Comparison of ENCODE assay signal across 24 cellular contexts in genomic region chr9:13896047-13896446, GRCh38.
"Had no signal": no experiment of that assay in that cellular context is flagged by ENCODE, and none has a peak within 500 bp of the region (broad histone marks: within the 10 kb centered on the region; RNA-seq: fewer than 3 reads in every experiment).

No MANE protein-coding gene starts in this region.

- H2AFZ ChIP-seq: neural progenitor cell had no signal

- H3K9ac ChIP-seq: neural progenitor cell had no signal

- DNase-seq: activated CD4-positive, alpha-beta T cell treated with anti-CD3 and anti-CD28 coated beads for 36 hours; activated CD4-positive, alpha-beta T cell treated with anti-CD3 and anti-CD28 coated beads, Interleukin-2, amount 50 U/mL, for 4 hours; activated CD4-positive, CD25-positive, alpha-beta regulatory T cell; activated effector memory CD4-positive, alpha-beta T cell treated with anti-CD3 and anti-CD28 coated beads, Interleukin-2, amount 50 U/mL, for 16 hours; activated naive CD4-positive, alpha-beta T cell treated with anti-CD3 and anti-CD28 coated beads, Interleukin-2, amount 50 U/mL, for 16 hours; amniotic stem cell; brain microvascular endothelial cell; effector CD8-positive, alpha-beta T cell; erythroblast; foreskin melanocyte; islet precursor cell; left cardiac atrium; midbrain; naive thymus-derived CD4-positive, alpha-beta T cell; occipital lobe; right cardiac atrium; spleen; stimulated activated naive CD4-positive, alpha-beta T cell treated with Interleukin-2 at 50 U/mL for 16 hours; testis; uterus had no signal

- FAIRE-seq: astrocyte, colon, endometrium had no signal

- ATAC-seq: activated CD4-positive, alpha-beta T cell treated with anti-CD3 and anti-CD28 coated beads for 36 hours; left cardiac atrium; naive thymus-derived CD4-positive, alpha-beta T cell; right cardiac atrium had no signal

- H3K9me3 ChIP-seq: testis, uterus had no signal

- H3K4me1 ChIP-seq: testis, uterus had no signal

- H3K27ac ChIP-seq: brain microvascular endothelial cell, neural progenitor cell, spleen, testis had no signal

- H3K4me2 ChIP-seq: neural progenitor cell had no signal

- H3K4me3 ChIP-seq: neural progenitor cell, spleen, testis, uterus had no signal

- H3K27me3 ChIP-seq: brain microvascular endothelial cell, neural progenitor cell, spleen, testis, uterus had no signal

- H3K36me3 ChIP-seq: brain microvascular endothelial cell, neural progenitor cell, spleen, uterus had no signal
